8 cellular contexts compared by ENCODE assay signal in genomic region chr17:39165178-39165843, GRCh38. TPM values are rescaled to one million over a fixed set of nuclear protein-coding genes. Genes with fewer than 3 reads are reported as not detected.
DNase-seq lines count a peak whose midpoint lies in the region; ATAC-seq and TF ChIP-seq lines count a peak whose summit lies in the region.

No MANE protein-coding gene starts in this region.

- H3K27me3 ChIP-seq in left ventricle myocardium inferior (ENCODE audit: low read depth) (no peaks in the 10 kb centered on the region), rectal smooth muscle tissue (ENCODE audit: control insufficient read depth, insufficient read depth, low read length) (no peaks in the 10 kb centered on the region)

- H3K27ac ChIP-seq in left ventricle myocardium inferior (replicated peaks) (peak overlapping the region; percentile 53), rectal smooth muscle tissue (ENCODE audit: low read depth, low read length) (no peak overlapping the region)

- H3K9me3 ChIP-seq in ES-I3 (ENCODE audit: control insufficient read depth, insufficient read depth, low read length) (no peaks in the 10 kb centered on the region), left ventricle myocardium inferior (replicated peaks) (peaks cover 4% of the 10 kb centered on the region)

- H3K4me3 ChIP-seq in left ventricle myocardium inferior = peak overlapping the region; percentile 71
- H3K4me3 ChIP-seq in rectal smooth muscle tissue (ENCODE audit: low read length) = peak overlapping the region; percentile 76

- H3K27me3 Mint-ChIP-seq in activated CD4-positive, alpha-beta memory T cell treated with anti-CD3 and anti-CD28 coated beads for 36 hours = peaks cover 37% of the 10 kb centered on the region

- ATAC-seq in HG02763 (IDR thresholded peaks at IDR 0.05; ENCODE audit: unreplicated experiment) = no peak

- H3K36me3 ChIP-seq in ES-I3 (ENCODE audit: insufficient read depth, low read length) (no peaks in the 10 kb centered on the region), left ventricle myocardium inferior (no peaks in the 10 kb centered on the region), rectal smooth muscle tissue (ENCODE audit: control insufficient read depth, insufficient read depth, low read length) (no peaks in the 10 kb centered on the region)

- H3K9ac ChIP-seq in ES-I3 (ENCODE audit: low read depth, low read length) (peak overlapping the region; percentile 72; the same call in 1 of the 2 replicates), rectal smooth muscle tissue (ENCODE audit: low read length) (no peak overlapping the region)

- peaks cover 14% of the 10 kb centered on the region for H3K4me1 Mint-ChIP-seq in activated CD4-positive, alpha-beta memory T cell treated with anti-CD3 and anti-CD28 coated beads for 36 hours (ENCODE audit: low read depth)

- POLR2A ChIA-PET in activated CD4-positive, alpha-beta memory T cell treated with anti-CD3 and anti-CD28 coated beads for 36 hours (lab: Charles Lee) = interaction anchor here (1.0 to 1.3 kb wide), 3 partner anchors 9 to 21 kb away, joined by 3 to 7 read pairs (median 3); no protein-coding TSS in a partner anchor

- H3K4me3 Mint-ChIP-seq in activated CD4-positive, alpha-beta memory T cell treated with anti-CD3 and anti-CD28 coated beads for 36 hours = peak overlapping the region; percentile 84

- no peak for TF ChIP-seq CTCF in left ventricle myocardium inferior (IDR thresholded peaks at IDR 0.05; ENCODE audit: borderline replicate concordance)

- peaks cover 2% of the 10 kb centered on the region for H3K36me3 Mint-ChIP-seq in activated CD4-positive, alpha-beta memory T cell treated with anti-CD3 and anti-CD28 coated beads for 36 hours

- no peak overlapping the region for H3K27ac Mint-ChIP-seq in activated CD4-positive, alpha-beta memory T cell treated with anti-CD3 and anti-CD28 coated beads for 36 hours

- no peak for DNase-seq in activated CD4-positive, alpha-beta memory T cell treated with anti-CD3 and anti-CD28 coated beads for 36 hours
- DNase-seq in left ventricle myocardium inferior (no peak), cortex of kidney (lab: John Stamatoyannopoulos, UW) (no peak), OCI-M1 (lab: John Stamatoyannopoulos, UW) (no peak)
- no peak for DNase-seq in stimulated activated CD4-positive, alpha-beta T cell treated with anti-CD3 and anti-CD28 coated beads, Interleukin-4, amount 100 ng/mL, for 24 hours

- CTCF ChIA-PET in activated CD4-positive, alpha-beta memory T cell treated with anti-CD3 and anti-CD28 coated beads for 36 hours (lab: Charles Lee) = interaction anchor here (0.6 to 6.0 kb wide), 63 partner anchors 10 to 648 kb away, joined by 3 to 124 read pairs (median 4); partner anchors contain the start of genes CACNB1, FBXO47, PLXDC1 and RPL19

- H3K4me1 ChIP-seq in ES-I3 (ENCODE audit: insufficient read depth, low read length) = peaks cover 8% of the 10 kb centered on the region; the same call in 1 of the 2 replicates
- peaks cover 40% of the 10 kb centered on the region for H3K4me1 ChIP-seq in left ventricle myocardium inferior
- peaks cover 2% of the 10 kb centered on the region for H3K4me1 ChIP-seq in rectal smooth muscle tissue (ENCODE audit: control insufficient read depth, insufficient read depth, low read length)

- H3K9me3 Mint-ChIP-seq in activated CD4-positive, alpha-beta memory T cell treated with anti-CD3 and anti-CD28 coated beads for 36 hours = peaks cover 5% of the 10 kb centered on the region

- intact Hi-C loops in activated CD4-positive, alpha-beta memory T cell treated with anti-CD3 and anti-CD28 coated beads for 36 hours (cut with micrococcal nuclease) = no loop called here
- intact Hi-C loops in left ventricle myocardium inferior (cut with micrococcal nuclease) = loop anchor here (10.0 kb wide), 1 partner anchor 79 kb away; no protein-coding TSS in a partner anchor

RNA-seq across cellular contexts. Expression of gene ARL5C, which starts 0.7 kb away (rescaled TPM):
- total RNA-seq in activated CD4-positive, alpha-beta memory T cell treated with anti-CD3 and anti-CD28 coated beads for 36 hours = not detected
- not detected for total RNA-seq in left ventricle myocardium inferior

RNA-seq across cellular contexts. Expression of gene PLXDC1, which starts 13.9 kb away (rescaled TPM):
- total RNA-seq in activated CD4-positive, alpha-beta memory T cell treated with anti-CD3 and anti-CD28 coated beads for 36 hours = 1 to 10 TPM; 1.2 to 2.2 TPM
- 12.2 TPM for total RNA-seq in left ventricle myocardium inferior

RNA-seq across cellular contexts. Expression of gene CACNB1, which starts 32.2 kb away (rescaled TPM):
- 10 to 100 TPM; 13.6 to 14.1 TPM for total RNA-seq in activated CD4-positive, alpha-beta memory T cell treated with anti-CD3 and anti-CD28 coated beads for 36 hours
- 3.7 TPM for total RNA-seq in left ventricle myocardium inferior

RNA-seq across cellular contexts. Expression of gene RPL19, which starts 34.8 kb away (rescaled TPM):
- 1,000 to 10,000 TPM; 2,624 to 2,689 TPM for total RNA-seq in activated CD4-positive, alpha-beta memory T cell treated with anti-CD3 and anti-CD28 coated beads for 36 hours
- total RNA-seq in left ventricle myocardium inferior = 944 TPM
